Comparison of ENCODE assay signal across 29 cellular contexts in genomic region chr9:91132576-91133073, GRCh38.
DNase-seq lines count a peak whose midpoint lies in the region; ATAC-seq and TF ChIP-seq lines count a peak whose summit lies in the region.
"Had no signal": no experiment of that assay in that cellular context is flagged by ENCODE, and none has a peak within 500 bp of the region (broad histone marks: within the 10 kb centered on the region; RNA-seq: fewer than 3 reads in every experiment).

No MANE protein-coding gene starts in this region.

- peak overlapping the region; percentile 96 for H3K27ac Mint-ChIP-seq in T-helper 2 cell treated with Interferon-gamma antibody and Interleukin-4, amounts not matched to agents 5 μg/mL and 100 μg/mL, for 36 hours
- H3K27ac Mint-ChIP-seq in activated T-helper 1 cell treated with anti-CD3 and anti-CD28 coated beads, Interleukin-12 subunit alpha, Interleukin-12 subunit beta, Interleukin-2, Interleukin-4 antibody, amounts not matched to agents 30 ng/mL and 10 ng/mL and 1 ng/mL, durations not matched to agents 14 hours and 24 hours and 36 hours: peak overlapping the region; percentile 96
- H3K27ac Mint-ChIP-seq: brain; CD4-positive, alpha-beta T cell; H9; mesothelial cell of epicardium; T-cell had no signal

- H3K4me3 ChIP-seq in GM23248: no peak overlapping the region
- no peak overlapping the region for H3K4me3 ChIP-seq in right cardiac atrium (ENCODE audit: low read length)
- H3K4me3 ChIP-seq: left ventricle myocardium inferior, pancreas, PC-9, right atrium auricular region, transverse colon had no signal

- intact Hi-C loops in activated T-helper 1 cell treated with anti-CD3 and anti-CD28 coated beads, Interleukin-12 subunit alpha, Interleukin-12 subunit beta, Interleukin-2, Interleukin-4 antibody, amounts not matched to agents 30 ng/mL and 10 ng/mL and 1 ng/mL, durations not matched to agents 14 hours and 24 hours and 36 hours (cut with micrococcal nuclease): no loop called here
- intact Hi-C loops in right cardiac atrium (cut with DNase I): no loop called here

- H3K36me3 Mint-ChIP-seq in T-helper 2 cell treated with Interferon-gamma antibody and Interleukin-4, amounts not matched to agents 5 μg/mL and 100 μg/mL, for 36 hours (ENCODE audit: low read depth): peaks cover 63% of the 10 kb centered on the region
- peaks cover 39% of the 10 kb centered on the region for H3K36me3 Mint-ChIP-seq in activated T-helper 1 cell treated with anti-CD3 and anti-CD28 coated beads, Interleukin-12 subunit alpha, Interleukin-12 subunit beta, Interleukin-2, Interleukin-4 antibody, amounts not matched to agents 30 ng/mL and 10 ng/mL and 1 ng/mL, durations not matched to agents 14 hours and 24 hours and 36 hours (ENCODE audit: low read depth)
- H3K36me3 Mint-ChIP-seq: brain, mesothelial cell of epicardium, T-cell had no signal

- H3K27ac ChIP-seq in GM23248: 0 out of 2 replicates have a peak overlapping the region, but pooled peaks have one; percentile 93
- H3K27ac ChIP-seq in foreskin keratinocyte: peak overlapping the region; percentile 56
- no peak overlapping the region for H3K27ac ChIP-seq in right cardiac atrium (ENCODE audit: low read length)
- H3K27ac ChIP-seq: left ventricle myocardium inferior, pancreas, PC-9, right atrium auricular region had no signal

- WGBS in GM23248 (ENCODE audit: low coverage in 1 of 2, low lambda C conversion rate in 2 of 2, missing lambda C conversion rate in 2 of 2), 2 experiments: 93 to 94% methylated on average over 3 of the region's 3 CpGs
- 91% methylated on average over 3 of the region's 3 CpGs for WGBS in right cardiac atrium

- in situ Hi-C loops in GM23248 (cut with MboI): no loop called here

- no peak for DNase-seq in T-helper 2 cell treated with Interferon-gamma antibody and Interleukin-4, amounts not matched to agents 5 μg/mL and 100 μg/mL, for 36 hours (ENCODE audit: low spot score)
- no peak for DNase-seq in T-helper 2 cell
- no peak for DNase-seq in GM23248
- no peak for DNase-seq in activated T-helper 1 cell treated with anti-CD3 and anti-CD28 coated beads, Interleukin-12 subunit alpha, Interleukin-12 subunit beta, Interleukin-2, Interleukin-4 antibody, amounts not matched to agents 30 ng/mL and 10 ng/mL and 1 ng/mL, durations not matched to agents 14 hours and 24 hours and 36 hours (ENCODE audit: low spot score)
- DNase-seq in foreskin keratinocyte: no peak
- no peak for DNase-seq in right cardiac atrium
- DNase-seq in SK-N-DZ (ENCODE audit: low spot score): no peak
- DNase-seq: 8988T; CD4-positive, alpha-beta T cell; DMS 273 treated with DMSO at 0.1 percent for 48 hours; effector CD4-positive, alpha-beta T cell; erythroblast; H9; Karpas-422; left ventricle myocardium inferior; MV-4-11; naive thymus-derived CD4-positive, alpha-beta T cell; NCI-H146; NCI-H510A treated with DMSO at 0.1 percent for 48 hours; pancreas; PC-9; SHP77 treated with DMSO at 0.1 percent for 48 hours; stimulated activated CD4-positive, alpha-beta T cell treated with anti-CD3 and anti-CD28 coated beads, Interleukin-4, amount 100 ng/mL, for 4 hours; T-cell; transverse colon had no signal

- H3K4me2 ChIP-seq in GM23248 (ENCODE audit: unreplicated experiment): no peak overlapping the region
- H3K4me2 ChIP-seq: PC-9 had no signal

- H3K4me1 Mint-ChIP-seq in T-helper 2 cell treated with Interferon-gamma antibody and Interleukin-4, amounts not matched to agents 5 μg/mL and 100 μg/mL, for 36 hours (ENCODE audit: low read depth): peaks cover 53% of the 10 kb centered on the region
- H3K4me1 Mint-ChIP-seq in activated T-helper 1 cell treated with anti-CD3 and anti-CD28 coated beads, Interleukin-12 subunit alpha, Interleukin-12 subunit beta, Interleukin-2, Interleukin-4 antibody, amounts not matched to agents 30 ng/mL and 10 ng/mL and 1 ng/mL, durations not matched to agents 14 hours and 24 hours and 36 hours (ENCODE audit: low read depth): peaks cover 54% of the 10 kb centered on the region
- H3K4me1 Mint-ChIP-seq: brain, H9, mesothelial cell of epicardium had no signal

- ATAC-seq in foreskin keratinocyte (no peak), HG02938 (IDR thresholded peaks at IDR 0.05; ENCODE audit: unreplicated experiment) (no peak), right cardiac atrium (no peak)
- ATAC-seq: naive thymus-derived CD4-positive, alpha-beta T cell; pancreas; T-cell had no signal

- H3K4me1 ChIP-seq in GM23248 (ENCODE audit: insufficient read depth) (peaks cover 22% of the 10 kb centered on the region), foreskin keratinocyte (peaks cover 14% of the 10 kb centered on the region), right cardiac atrium (ENCODE audit: control insufficient read depth, insufficient read depth, low read length) (no peaks in the 10 kb centered on the region)
- H3K4me1 ChIP-seq: left ventricle myocardium inferior, pancreas, right atrium auricular region had no signal

- H3K27me3 ChIP-seq in GM23248 (replicated peaks; ENCODE audit: insufficient read depth) (no peaks in the 10 kb centered on the region), foreskin keratinocyte (no peaks in the 10 kb centered on the region), right cardiac atrium (ENCODE audit: control insufficient read depth, insufficient read depth) (no peaks in the 10 kb centered on the region)
- H3K27me3 ChIP-seq: pancreas, right atrium auricular region, transverse colon had no signal

- no peaks in the 10 kb centered on the region for H3K36me3 ChIP-seq in GM23248 (ENCODE audit: low read depth)
- H3K36me3 ChIP-seq: left ventricle myocardium inferior, pancreas, right atrium auricular region, transverse colon had no signal

- no peaks in the 10 kb centered on the region for H3K9me2 ChIP-seq in GM23248 (ENCODE audit: insufficient read depth)

- peaks cover 23% of the 10 kb centered on the region for H3F3A ChIP-seq in GM23248 (ENCODE audit: insufficient read depth)

- H4K20me1 ChIP-seq in GM23248 (ENCODE audit: insufficient read depth): no peaks in the 10 kb centered on the region

- H3K9ac ChIP-seq in GM23248: no peak overlapping the region

- no peaks in the 10 kb centered on the region for H3K79me2 ChIP-seq in GM23248 (ENCODE audit: insufficient read depth)

- H3K9me3 ChIP-seq in GM23248 (ENCODE audit: low read depth) (no peaks in the 10 kb centered on the region), right cardiac atrium (ENCODE audit: control insufficient read depth, low read length) (no peaks in the 10 kb centered on the region)
- H3K9me3 ChIP-seq: left ventricle myocardium inferior, pancreas, right atrium auricular region, transverse colon had no signal

- H3K4me3 Mint-ChIP-seq in T-helper 2 cell treated with Interferon-gamma antibody and Interleukin-4, amounts not matched to agents 5 μg/mL and 100 μg/mL, for 36 hours: peak overlapping the region; percentile 75
- H3K4me3 Mint-ChIP-seq in activated T-helper 1 cell treated with anti-CD3 and anti-CD28 coated beads, Interleukin-12 subunit alpha, Interleukin-12 subunit beta, Interleukin-2, Interleukin-4 antibody, amounts not matched to agents 30 ng/mL and 10 ng/mL and 1 ng/mL, durations not matched to agents 14 hours and 24 hours and 36 hours: no peak overlapping the region
- H3K4me3 Mint-ChIP-seq: brain; CD4-positive, alpha-beta T cell; H9; mesothelial cell of epicardium; T-cell had no signal

- no peak for TF ChIP-seq CTCF in foreskin keratinocyte (conservative IDR thresholded peaks at IDR 0.05)

- no peak overlapping the region for H2AFZ ChIP-seq in GM23248
- H2AFZ ChIP-seq: PC-9 had no signal

- peaks cover 22% of the 10 kb centered on the region for H3K9me3 Mint-ChIP-seq in T-helper 2 cell treated with Interferon-gamma antibody and Interleukin-4, amounts not matched to agents 5 μg/mL and 100 μg/mL, for 36 hours
- peaks cover 7% of the 10 kb centered on the region for H3K9me3 Mint-ChIP-seq in activated T-helper 1 cell treated with anti-CD3 and anti-CD28 coated beads, Interleukin-12 subunit alpha, Interleukin-12 subunit beta, Interleukin-2, Interleukin-4 antibody, amounts not matched to agents 30 ng/mL and 10 ng/mL and 1 ng/mL, durations not matched to agents 14 hours and 24 hours and 36 hours
- H3K9me3 Mint-ChIP-seq: CD4-positive, alpha-beta T cell; T-cell had no signal

- H3K27me3 Mint-ChIP-seq in T-helper 2 cell treated with Interferon-gamma antibody and Interleukin-4, amounts not matched to agents 5 μg/mL and 100 μg/mL, for 36 hours (ENCODE audit: low read depth): no peaks in the 10 kb centered on the region
- H3K27me3 Mint-ChIP-seq in activated T-helper 1 cell treated with anti-CD3 and anti-CD28 coated beads, Interleukin-12 subunit alpha, Interleukin-12 subunit beta, Interleukin-2, Interleukin-4 antibody, amounts not matched to agents 30 ng/mL and 10 ng/mL and 1 ng/mL, durations not matched to agents 14 hours and 24 hours and 36 hours (ENCODE audit: insufficient read depth): no peaks in the 10 kb centered on the region
- H3K27me3 Mint-ChIP-seq: CD4-positive, alpha-beta T cell; naive thymus-derived CD4-positive, alpha-beta T cell; T-cell had no signal
